ENCODE assay signal across 8 cellular contexts in the genomic region with DNA sequence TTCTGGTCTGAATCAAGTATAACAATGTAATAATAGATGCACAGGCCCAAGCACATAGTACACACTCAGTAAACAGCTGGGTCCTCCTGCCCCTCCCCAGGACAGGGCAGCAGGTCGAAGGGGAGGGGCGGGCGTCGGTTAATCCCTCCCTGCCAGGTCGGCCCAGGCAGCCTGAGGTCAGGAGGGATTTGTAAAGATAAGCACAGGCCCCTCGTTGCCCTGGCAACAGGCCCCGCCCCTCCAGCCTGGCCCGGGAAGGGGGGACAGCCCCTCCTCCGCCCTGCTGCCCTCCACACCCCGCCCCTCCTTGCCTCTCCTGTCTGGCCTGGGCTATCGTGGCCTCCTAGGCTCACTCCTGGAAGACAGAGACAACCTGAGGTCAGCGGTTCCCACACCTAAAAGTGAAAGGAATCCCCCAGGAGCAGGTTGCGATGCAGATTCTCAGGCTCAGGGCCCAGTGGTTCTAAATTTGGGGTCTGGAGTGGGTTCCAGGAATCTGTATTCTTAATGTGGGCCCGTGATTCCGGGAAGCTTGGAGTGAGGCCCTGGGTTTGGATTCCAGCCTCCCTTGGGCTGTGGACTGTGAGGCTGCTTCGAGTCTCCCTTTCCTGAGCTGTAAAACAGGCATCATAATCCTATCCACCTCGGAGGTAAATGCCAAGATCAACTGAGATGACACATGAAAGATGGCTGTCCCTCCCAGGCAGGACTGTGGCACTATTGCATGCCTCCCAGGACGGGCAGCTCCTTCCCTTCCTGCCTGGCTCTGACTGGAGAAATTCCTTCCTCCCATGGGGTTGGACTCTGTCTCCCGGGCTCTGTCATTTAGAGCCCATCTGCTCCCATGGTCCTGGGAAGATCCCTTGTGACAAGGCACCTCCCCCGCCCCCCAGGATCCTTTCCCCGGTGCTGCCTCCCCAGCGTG.
DNase-seq lines count a peak whose midpoint lies in the region; ATAC-seq lines count a peak whose summit lies in the region.

No MANE protein-coding gene starts in this region.

- DNase-seq in GM19238 (ENCODE audit: insufficient read length, low spot score) (peak; percentile 58), NCI-H510A (lab: John Stamatoyannopoulos, UW) (peak; percentile 87), AG20443 (ENCODE audit: low spot score) (no peak), COR-L47 (lab: John Stamatoyannopoulos, UW) (no peak)
- no peak for DNase-seq in effector CD4-positive, alpha-beta T cell

- H3K9me3 ChIP-seq in neuron (ENCODE audit: low read length), result no peaks in the 10 kb centered on the region

- H2AFZ ChIP-seq in neuron (ENCODE audit: low read depth, low read length), result no peak overlapping the region

- peak overlapping the region; percentile 32 for H3K4me3 ChIP-seq in neuron (ENCODE audit: low read length)

- H3K27ac ChIP-seq in angular gyrus (ENCODE audit: low read depth, low read length), result peak overlapping the region; percentile 90

- H3K36me3 ChIP-seq in neuron (ENCODE audit: insufficient read depth, low read length), result peaks cover 30% of the 10 kb centered on the region

- H3K4me1 ChIP-seq in neuron (ENCODE audit: insufficient read depth, low read length), result peaks cover 74% of the 10 kb centered on the region

- no peaks in the 10 kb centered on the region for H3K27me3 ChIP-seq in neuron (ENCODE audit: insufficient read depth, low read length)

- no peak for ATAC-seq in HG03432 (IDR thresholded peaks at IDR 0.05; ENCODE audit: unreplicated experiment)

Comparison
In these comparisons a context has a peak if more than half of its experiments do, and no peak if none do; other contexts are left out.
1. DNase-seq: peak in GM19238 (single experiment) and NCI-H510A (single experiment); none in effector CD4-positive, alpha-beta T cell (single experiment), AG20443 (single experiment) and COR-L47 (single experiment).